8 cellular contexts compared by ENCODE assay signal in genomic region chr1:21294266-21295058, GRCh38. TPM values are rescaled to one million over a fixed set of nuclear protein-coding genes. Genes with fewer than 3 reads are reported as not detected.
A peak's percentile ranks its signal among the peaks of the same experiment; 100 is the strongest.
DNase-seq lines count a peak whose midpoint lies in the region; ATAC-seq and TF ChIP-seq lines count a peak whose summit lies in the region.

No MANE protein-coding gene starts in this region.

- ATAC-seq in CD4-positive, CD25-positive, alpha-beta regulatory T cell (ENCODE audit: low read depth in 2 of 2), result peak; percentile 85
- ATAC-seq in GM21367 (IDR thresholded peaks at IDR 0.05; ENCODE audit: unreplicated experiment) (peak; percentile 55), gastroesophageal sphincter (no peak)
- peak; percentile 78 for ATAC-seq in activated CD8-positive, alpha-beta T cell treated with anti-CD3 and anti-CD28 coated beads, Interleukin-2, amount 10 ng/mL, durations not matched to agents 7 days and 5 days

- H3K4me1 ChIP-seq in CD4-positive, CD25-positive, alpha-beta regulatory T cell (ENCODE audit: control insufficient read depth, insufficient read depth, low read length, poor library complexity, severe bottlenecking), result peaks cover 95% of the 10 kb centered on the region
- H3K4me1 ChIP-seq in gastroesophageal sphincter, result peaks cover 0 to 71% (median 0%) of the 10 kb centered on the region in 3 donors

- peaks cover 4% of the 10 kb centered on the region for H3K36me3 ChIP-seq in CD4-positive, CD25-positive, alpha-beta regulatory T cell (ENCODE audit: control insufficient read depth, insufficient read depth, low read length)
- peaks cover 0 to 4% of the 10 kb centered on the region in 2 donors for H3K36me3 ChIP-seq in gastroesophageal sphincter

- TF ChIP-seq CTCF in HL-60 (IDR thresholded peaks at IDR 0.05; ENCODE audit: insufficient read depth, low read length), result no peak
- TF ChIP-seq CTCF in gastroesophageal sphincter (IDR thresholded peaks at IDR 0.05), result no peak

- peak overlapping the region; percentile 97 for H3K27ac ChIP-seq in CD4-positive, CD25-positive, alpha-beta regulatory T cell (ENCODE audit: insufficient read depth, low read length, poor library complexity, severe bottlenecking)
- H3K27ac ChIP-seq in HL-60 (replicated peaks) (peak overlapping the region; percentile 21; the same call in 1 of the 2 replicates), gastroesophageal sphincter (peak overlapping the region in 3 of 4 donors; percentile 28 to 49 (median 48))

- no peak for TF ChIP-seq POLR2A in gastroesophageal sphincter (IDR thresholded peaks at IDR 0.05)

- peak overlapping the region; percentile 91 to 97 (median 94) for H3K4me3 Mint-ChIP-seq in CD4-positive, CD25-positive, alpha-beta regulatory T cell
- peak overlapping the region; percentile 73 for H3K4me3 Mint-ChIP-seq in activated CD8-positive, alpha-beta T cell treated with anti-CD3 and anti-CD28 coated beads, Interleukin-2, amount 10 ng/mL, durations not matched to agents 7 days and 5 days

- no peaks in the 10 kb centered on the region for H3K27me3 ChIP-seq in CD4-positive, CD25-positive, alpha-beta regulatory T cell (ENCODE audit: control insufficient read depth, insufficient read depth, low read length)
- peaks cover 22% of the 10 kb centered on the region for H3K27me3 ChIP-seq in HL-60 (ENCODE audit: insufficient read depth, poor library complexity, severe bottlenecking)
- H3K27me3 ChIP-seq in gastroesophageal sphincter, result no peaks in the 10 kb centered on the region

- no peaks in the 10 kb centered on the region for H3K9me3 Mint-ChIP-seq in CD4-positive, CD25-positive, alpha-beta regulatory T cell
- no peaks in the 10 kb centered on the region for H3K9me3 Mint-ChIP-seq in activated CD8-positive, alpha-beta T cell treated with anti-CD3 and anti-CD28 coated beads, Interleukin-2, amount 10 ng/mL, durations not matched to agents 7 days and 5 days (ENCODE audit: insufficient read depth)

- peaks cover 3% of the 10 kb centered on the region for H3K36me3 Mint-ChIP-seq in CD4-positive, CD25-positive, alpha-beta regulatory T cell
- H3K36me3 Mint-ChIP-seq in activated CD8-positive, alpha-beta T cell treated with anti-CD3 and anti-CD28 coated beads, Interleukin-2, amount 10 ng/mL, durations not matched to agents 7 days and 5 days (ENCODE audit: low read depth), result peaks cover 13% of the 10 kb centered on the region

- H3K4me1 Mint-ChIP-seq in CD4-positive, CD25-positive, alpha-beta regulatory T cell, result peaks cover 4 to 86% (median 52%) of the 10 kb centered on the region in 4 donors
- peaks cover 86% of the 10 kb centered on the region for H3K4me1 Mint-ChIP-seq in activated CD8-positive, alpha-beta T cell treated with anti-CD3 and anti-CD28 coated beads, Interleukin-2, amount 10 ng/mL, durations not matched to agents 7 days and 5 days (ENCODE audit: low read depth)

- no peaks in the 10 kb centered on the region for H3K27me3 Mint-ChIP-seq in CD4-positive, CD25-positive, alpha-beta regulatory T cell
- H3K27me3 Mint-ChIP-seq in activated CD8-positive, alpha-beta T cell treated with anti-CD3 and anti-CD28 coated beads, Interleukin-2, amount 10 ng/mL, durations not matched to agents 7 days and 5 days (ENCODE audit: low read depth), result no peaks in the 10 kb centered on the region

- CTCF ChIA-PET in activated CD8-positive, alpha-beta T cell treated with anti-CD3 and anti-CD28 coated beads, Interleukin-2, amount 10 ng/mL, durations not matched to agents 7 days and 5 days (lab: Charles Lee), result interaction anchor here (0.9 to 6.4 kb wide), 10 partner anchors 15 to 74 kb away, joined by 3 to 91 read pairs (median 13); no protein-coding TSS in a partner anchor

- H3K27ac Mint-ChIP-seq in CD4-positive, CD25-positive, alpha-beta regulatory T cell, result peak overlapping the region; percentile 99 to 100 (median 99)
- peak overlapping the region; percentile 99 for H3K27ac Mint-ChIP-seq in activated CD8-positive, alpha-beta T cell treated with anti-CD3 and anti-CD28 coated beads, Interleukin-2, amount 10 ng/mL, durations not matched to agents 7 days and 5 days

- POLR2A ChIA-PET in activated CD8-positive, alpha-beta T cell treated with anti-CD3 and anti-CD28 coated beads, Interleukin-2, amount 10 ng/mL, durations not matched to agents 7 days and 5 days (lab: Charles Lee), result interaction anchor here (0.6 to 4.9 kb wide), 11 partner anchors 9 to 49 kb away, joined by 3 to 57 read pairs (median 9); no protein-coding TSS in a partner anchor

- WGBS in gastroesophageal sphincter (ENCODE audit: low coverage in 1 of 2), 2 donors, result 51 to 90% methylated on average over 2 to 9 of the region's 13 CpGs

- H3K4me3 ChIP-seq in CD4-positive, CD25-positive, alpha-beta regulatory T cell (ENCODE audit: low read depth, low read length), result peak overlapping the region; percentile 87
- H3K4me3 ChIP-seq in HL-60 (replicated peaks; ENCODE audit: insufficient read depth, low read length) (no peak overlapping the region), gastroesophageal sphincter (no peak overlapping the region)

- H3K9me3 ChIP-seq in CD4-positive, CD25-positive, alpha-beta regulatory T cell (ENCODE audit: control insufficient read depth in 2 of 2, low read length in 2 of 2), result no peaks in the 10 kb centered on the region
- no peaks in the 10 kb centered on the region for H3K9me3 ChIP-seq in gastroesophageal sphincter

- TF ChIP-seq EP300 in gastroesophageal sphincter (IDR thresholded peaks at IDR 0.05), result no peak

- DNase-seq in CD4-positive, CD25-positive, alpha-beta regulatory T cell, result peak; percentile 85 to 98 (median 95)
- DNase-seq in HL-60 (ENCODE audit: low read depth in 1 of 2, low spot score in 1 of 2) (peak; percentile 17 to 79), NCI-H2227 (lab: John Stamatoyannopoulos, UW; ENCODE audit: unreplicated experiment) (no peak), cortex of kidney (lab: John Stamatoyannopoulos, UW) (no peak)
- peak; percentile 91 for DNase-seq in activated CD8-positive, alpha-beta T cell treated with anti-CD3 and anti-CD28 coated beads, Interleukin-2, amount 10 ng/mL, durations not matched to agents 7 days and 5 days
- peak; percentile 77 to 78 for DNase-seq in stimulated activated CD4-positive, alpha-beta T cell treated with anti-CD3 and anti-CD28 coated beads, Interleukin-2, amount 100 ng/mL, for 48 hours

RNA-seq across cellular contexts. Expression of gene ECE1, which starts 4.2 kb away (rescaled TPM):
- 140 TPM for total RNA-seq in CD4-positive, CD25-positive, alpha-beta regulatory T cell
- polyA plus RNA-seq in CD4-positive, CD25-positive, alpha-beta regulatory T cell, result 10 to 100 TPM; 25.7 to 32.3 (median 27.7) TPM
- 10 to 100 TPM; 70.9 to 72.5 TPM for total RNA-seq in activated CD8-positive, alpha-beta T cell treated with anti-CD3 and anti-CD28 coated beads, Interleukin-2, amount 10 ng/mL, durations not matched to agents 7 days and 5 days
- total RNA-seq in gastroesophageal sphincter, result 10 to 100 TPM; 68.3 to 94.7 (median 69.9) TPM

Comparison
In these comparisons a context has a peak if more than half of its experiments do, and no peak if none do; other contexts are left out.
1. DNase-seq: peak in CD4-positive, CD25-positive, alpha-beta regulatory T cell (3 of 3), HL-60 (2 of 2), activated CD8-positive, alpha-beta T cell treated with anti-CD3 and anti-CD28 coated beads, Interleukin-2, amount 10 ng/mL, durations not matched to agents 7 days and 5 days (single experiment) and stimulated activated CD4-positive, alpha-beta T cell treated with anti-CD3 and anti-CD28 coated beads, Interleukin-2, amount 100 ng/mL, for 48 hours (2 of 2); none in NCI-H2227 (single experiment) and cortex of kidney (single experiment).
2. H3K27ac ChIP-seq: peak in every context shown above with its lines; median percentile 97 in CD4-positive, CD25-positive, alpha-beta regulatory T cell; 48 in gastroesophageal sphincter; 21 in HL-60.